Comparison of ENCODE assay signal across 28 cellular contexts in genomic region chr7:29192811-29193210, GRCh38. TPM values are rescaled to one million over a fixed set of nuclear protein-coding genes. Genes with fewer than 3 reads are reported as not detected.
A peak's percentile ranks its signal among the peaks of the same experiment; 100 is the strongest.
DNase-seq lines count a peak whose midpoint lies in the region; ATAC-seq and TF ChIP-seq lines count a peak whose summit lies in the region.
"Had no signal": no experiment of that assay in that cellular context is flagged by ENCODE, and none has a peak within 500 bp of the region (broad histone marks: within the 10 kb centered on the region; RNA-seq: fewer than 3 reads in every experiment).

No MANE protein-coding gene starts in this region.

- H3K4me3 ChIP-seq in naive thymus-derived CD4-positive, alpha-beta T cell (ENCODE audit: low read length) = no peak overlapping the region
- H3K4me3 ChIP-seq: heart right ventricle had no signal

- no peaks in the 10 kb centered on the region for H3K9me3 Mint-ChIP-seq in activated naive CD8-positive, alpha-beta T cell (ENCODE audit: low read depth)
- H3K9me3 Mint-ChIP-seq in activated naive CD8-positive, alpha-beta T cell treated with anti-CD3 and anti-CD28 coated beads for 36 hours = no peaks in the 10 kb centered on the region
- H3K9me3 Mint-ChIP-seq in activated B cell treated with CpG ODN at 0.5 μM for 24 hours = no peaks in the 10 kb centered on the region
- no peaks in the 10 kb centered on the region for H3K9me3 Mint-ChIP-seq in naive thymus-derived CD4-positive, alpha-beta T cell
- H3K9me3 Mint-ChIP-seq: activated CD4-positive, alpha-beta T cell treated with anti-CD3 and anti-CD28 coated beads, Interleukin-2, amount 10 ng/mL, durations not matched to agents 7 days and 5 days; activated naive CD4-positive, alpha-beta T cell treated with anti-CD3 and anti-CD28 coated beads for 36 hours; H9; stimulated activated naive CD8-positive, alpha-beta T cell treated with anti-CD3 and anti-CD28 coated beads, Interleukin-15, amount 100 ng/mL, for 72 hours had no signal

- no peak for DNase-seq in activated naive CD8-positive, alpha-beta T cell treated with anti-CD3 and anti-CD28 coated beads for 36 hours
- DNase-seq in activated B cell treated with CpG ODN at 0.5 μM for 24 hours (no peak), superior temporal gyrus (ENCODE audit: extremely low spot score) (peak; percentile 35), LoVo (ENCODE audit: low spot score) (no peak), GM13977 (ENCODE audit: low spot score) (no peak)
- no peak for DNase-seq in naive thymus-derived CD4-positive, alpha-beta T cell
- DNase-seq: activated CD4-positive, alpha-beta T cell treated with anti-CD3 and anti-CD28 coated beads, Interleukin-2, amount 10 ng/mL, durations not matched to agents 7 days and 5 days; activated CD8-positive, alpha-beta memory T cell treated with anti-CD3 and anti-CD28 coated beads, Interleukin-2, amount 10 ng/mL, durations not matched to agents 7 days and 5 days; activated naive CD4-positive, alpha-beta T cell treated with anti-CD3 and anti-CD28 coated beads for 36 hours; amniotic stem cell; cortex of kidney; foreskin fibroblast; GDM1; H9; heart right ventricle; KBM-7; lower lobe of right lung; NCI-H1417 treated with DMSO at 0.1 percent for 48 hours; NCI-H2107; NCI-H446; occipital lobe; Right ventricle myocardium superior; stimulated activated naive CD8-positive, alpha-beta T cell treated with anti-CD3 and anti-CD28 coated beads, Interleukin-15, amount 100 ng/mL, for 72 hours; WERI-Rb-1 had no signal

- peaks cover 20% of the 10 kb centered on the region for H3K4me1 Mint-ChIP-seq in activated naive CD8-positive, alpha-beta T cell (ENCODE audit: low read depth)
- H3K4me1 Mint-ChIP-seq in activated naive CD8-positive, alpha-beta T cell treated with anti-CD3 and anti-CD28 coated beads for 36 hours = peaks cover 19% of the 10 kb centered on the region
- peaks cover 23% of the 10 kb centered on the region for H3K4me1 Mint-ChIP-seq in activated B cell treated with CpG ODN at 0.5 μM for 24 hours
- H3K4me1 Mint-ChIP-seq in naive thymus-derived CD4-positive, alpha-beta T cell = peaks cover 9 to 31% (median 17%) of the 10 kb centered on the region in 7 donors

- H3K9me3 ChIP-seq in naive thymus-derived CD4-positive, alpha-beta T cell (ENCODE audit: control insufficient read depth in 2 of 3, low read length in 3 of 3) = no peaks in the 10 kb centered on the region
- H3K9me3 ChIP-seq: heart right ventricle, lower lobe of right lung, thyroid gland had no signal

- POLR2A ChIA-PET in activated B cell treated with CpG ODN at 0.5 μM for 24 hours (lab: Charles Lee) = no interaction called here
- POLR2A ChIA-PET in naive thymus-derived CD4-positive, alpha-beta T cell (lab: Charles Lee) = no interaction called here

- TF ChIP-seq CTCF in activated B cell treated with CpG ODN at 0.5 μM for 24 hours (IDR thresholded peaks at IDR 0.05) (no peak), GM13977 (IDR thresholded peaks at IDR 0.05; ENCODE audit: extremely low read depth, insufficient read depth, missing control alignments) (no peak)

- H3K4me1 ChIP-seq in naive thymus-derived CD4-positive, alpha-beta T cell (ENCODE audit: control insufficient read depth in 2 of 2, insufficient read depth in 2 of 2, low read length in 2 of 2) = peaks cover 0 to 24% of the 10 kb centered on the region in 2 donors

- CTCF ChIA-PET in activated B cell treated with CpG ODN at 0.5 μM for 24 hours (lab: Charles Lee) = interaction anchor here (0.6 kb wide), 1 partner anchor 216 kb away, joined by 3 read pairs; no protein-coding TSS in a partner anchor
- CTCF ChIA-PET in naive thymus-derived CD4-positive, alpha-beta T cell (lab: Charles Lee) = no interaction called here

- intact Hi-C loops in activated B cell treated with CpG ODN at 0.5 μM for 24 hours (cut with micrococcal nuclease) = no loop called here
- intact Hi-C loops in naive thymus-derived CD4-positive, alpha-beta T cell (cut with micrococcal nuclease) = loop anchor here (5.0 to 10.0 kb wide), 3 partner anchors 142 to 271 kb away; no protein-coding TSS in a partner anchor

- no peaks in the 10 kb centered on the region for H3K36me3 ChIP-seq in naive thymus-derived CD4-positive, alpha-beta T cell (ENCODE audit: control insufficient read depth in 2 of 3, insufficient read depth in 3 of 3, low read length in 3 of 3)
- H3K36me3 ChIP-seq: heart right ventricle, lower lobe of right lung, thyroid gland, WERI-Rb-1 had no signal

- H3K36me3 Mint-ChIP-seq in activated naive CD8-positive, alpha-beta T cell = no peaks in the 10 kb centered on the region
- no peaks in the 10 kb centered on the region for H3K36me3 Mint-ChIP-seq in activated naive CD8-positive, alpha-beta T cell treated with anti-CD3 and anti-CD28 coated beads for 36 hours
- no peaks in the 10 kb centered on the region for H3K36me3 Mint-ChIP-seq in activated B cell treated with CpG ODN at 0.5 μM for 24 hours (ENCODE audit: low read depth)
- H3K36me3 Mint-ChIP-seq in naive thymus-derived CD4-positive, alpha-beta T cell = no peaks in the 10 kb centered on the region

- no peaks in the 10 kb centered on the region for H3K27me3 ChIP-seq in naive thymus-derived CD4-positive, alpha-beta T cell (ENCODE audit: control insufficient read depth in 2 of 2, insufficient read depth in 2 of 2, low read length in 2 of 2)
- H3K27me3 ChIP-seq: thyroid gland had no signal

- no peak overlapping the region for H3K27ac ChIP-seq in naive thymus-derived CD4-positive, alpha-beta T cell (ENCODE audit: low read depth, low read length)
- H3K27ac ChIP-seq: heart right ventricle, lower lobe of right lung, thyroid gland, WERI-Rb-1 had no signal

- in situ Hi-C loops in GM13977 (cut with MboI; ENCODE audit: low pct_unique_long_range_greater_than_20kb, low sequenced_read_pairs, unreplicated experiment) = no loop called here

- no peak for ATAC-seq in activated B cell treated with CpG ODN at 0.5 μM for 24 hours (ENCODE audit: low read depth)
- no peak for ATAC-seq in naive thymus-derived CD4-positive, alpha-beta T cell
- ATAC-seq in HG03280 (IDR thresholded peaks at IDR 0.05; ENCODE audit: unreplicated experiment) = no peak
- ATAC-seq: activated CD8-positive, alpha-beta memory T cell treated with anti-CD3 and anti-CD28 coated beads, Interleukin-2, amount 10 ng/mL, durations not matched to agents 7 days and 5 days; esophagus mucosa; heart right ventricle; lower lobe of right lung; stimulated activated naive CD8-positive, alpha-beta T cell treated with anti-CD3 and anti-CD28 coated beads, Interleukin-15, amount 100 ng/mL, for 72 hours had no signal

- peaks cover 31% of the 10 kb centered on the region for H3K27me3 Mint-ChIP-seq in activated naive CD8-positive, alpha-beta T cell
- peaks cover 80% of the 10 kb centered on the region for H3K27me3 Mint-ChIP-seq in activated naive CD8-positive, alpha-beta T cell treated with anti-CD3 and anti-CD28 coated beads for 36 hours
- peaks cover 53% of the 10 kb centered on the region for H3K27me3 Mint-ChIP-seq in activated B cell treated with CpG ODN at 0.5 μM for 24 hours
- H3K27me3 Mint-ChIP-seq in naive thymus-derived CD4-positive, alpha-beta T cell = peaks cover 45 to 78% (median 51%) of the 10 kb centered on the region in 5 donors

- peak overlapping the region; percentile 44 for H3K4me3 Mint-ChIP-seq in activated naive CD8-positive, alpha-beta T cell
- H3K4me3 Mint-ChIP-seq in activated naive CD8-positive, alpha-beta T cell treated with anti-CD3 and anti-CD28 coated beads for 36 hours = no peak overlapping the region
- H3K4me3 Mint-ChIP-seq in activated B cell treated with CpG ODN at 0.5 μM for 24 hours = peak overlapping the region; percentile 21
- peak overlapping the region in 7 of 10 donors; percentile 15 to 83 (median 36) for H3K4me3 Mint-ChIP-seq in naive thymus-derived CD4-positive, alpha-beta T cell
- H3K4me3 Mint-ChIP-seq: stimulated activated naive CD8-positive, alpha-beta T cell treated with anti-CD3 and anti-CD28 coated beads, Interleukin-15, amount 100 ng/mL, for 72 hours had no signal

- no peak overlapping the region for H3K27ac Mint-ChIP-seq in activated naive CD8-positive, alpha-beta T cell
- H3K27ac Mint-ChIP-seq in activated naive CD8-positive, alpha-beta T cell treated with anti-CD3 and anti-CD28 coated beads for 36 hours = no peak overlapping the region
- H3K27ac Mint-ChIP-seq in activated B cell treated with CpG ODN at 0.5 μM for 24 hours = no peak overlapping the region
- H3K27ac Mint-ChIP-seq in naive thymus-derived CD4-positive, alpha-beta T cell = no peak overlapping the region
- H3K27ac Mint-ChIP-seq: activated CD4-positive, alpha-beta T cell treated with anti-CD3 and anti-CD28 coated beads, Interleukin-2, amount 10 ng/mL, durations not matched to agents 7 days and 5 days; activated CD8-positive, alpha-beta memory T cell treated with anti-CD3 and anti-CD28 coated beads, Interleukin-2, amount 10 ng/mL, durations not matched to agents 7 days and 5 days; activated naive CD4-positive, alpha-beta T cell treated with anti-CD3 and anti-CD28 coated beads for 36 hours; H9; stimulated activated naive CD8-positive, alpha-beta T cell treated with anti-CD3 and anti-CD28 coated beads, Interleukin-15, amount 100 ng/mL, for 72 hours had no signal

RNA-seq across cellular contexts. Expression of gene CHN2, which starts 1.8 kb away (rescaled TPM):
- total RNA-seq in activated naive CD8-positive, alpha-beta T cell treated with anti-CD3 and anti-CD28 coated beads for 36 hours = 1 to 10 TPM in 1 of 2 experiments, under 1 TPM in 1; 0.80 to 1.6 TPM
- total RNA-seq in activated B cell treated with CpG ODN at 0.5 μM for 24 hours = 1.1 and 1.8 TPM in 2 replicates
- total RNA-seq in naive thymus-derived CD4-positive, alpha-beta T cell = 10 to 100 TPM in 1 of 5 experiments, 1 to 10 TPM in 2, under 1 TPM in 2; 0.34 to 28.1 (median 1.8) TPM
- under 1 TPM; 0.47 to 0.98 TPM for polyA plus RNA-seq in naive thymus-derived CD4-positive, alpha-beta T cell
- total RNA-seq: activated naive CD4-positive, alpha-beta T cell treated with anti-CD3 and anti-CD28 coated beads for 36 hours had no signal

RNA-seq across cellular contexts. Expression of gene CPVL, which starts 46.5 kb away (rescaled TPM):
- not detected for total RNA-seq in activated naive CD8-positive, alpha-beta T cell treated with anti-CD3 and anti-CD28 coated beads for 36 hours
- total RNA-seq in activated B cell treated with CpG ODN at 0.5 μM for 24 hours = not detected in 2 replicates
- 10 to 100 TPM in 2 of 5 experiments, 1 to 10 TPM in 2, under 1 TPM in 1; 0.48 to 88.3 (median 3.2) TPM for total RNA-seq in naive thymus-derived CD4-positive, alpha-beta T cell
- under 1 TPM; 0.32 to 0.78 TPM for polyA plus RNA-seq in naive thymus-derived CD4-positive, alpha-beta T cell
- total RNA-seq: activated CD4-positive, alpha-beta T cell treated with anti-CD3 and anti-CD28 coated beads, Interleukin-2, amount 10 ng/mL, durations not matched to agents 7 days and 5 days; activated naive CD4-positive, alpha-beta T cell treated with anti-CD3 and anti-CD28 coated beads for 36 hours had no signal
